ENCODE assay signal across 10 cellular contexts in the genomic region with DNA sequence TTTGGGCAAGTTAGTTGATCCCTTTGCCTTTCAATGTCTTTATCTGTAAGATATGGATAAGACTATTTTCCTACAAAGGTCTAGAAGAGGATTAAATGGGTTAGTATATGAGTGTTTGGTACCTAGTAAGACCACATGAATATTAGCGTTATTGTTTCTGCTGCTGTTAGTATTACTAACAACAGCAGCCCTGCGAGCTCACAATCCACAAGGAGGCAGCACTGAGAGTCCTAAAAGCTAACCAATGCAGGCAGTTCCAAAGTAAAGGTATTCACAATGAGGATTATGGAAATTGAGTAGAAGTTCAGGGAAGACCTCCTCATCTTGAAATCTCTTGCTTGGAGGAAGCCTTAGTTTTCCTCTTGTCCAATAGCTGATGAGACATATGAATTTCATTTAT.
DNase-seq lines count a peak whose midpoint lies in the region; ATAC-seq lines count a peak whose summit lies in the region.
"Had no signal": no experiment of that assay in that cellular context is flagged by ENCODE, and none has a peak within 500 bp of the region (broad histone marks: within the 10 kb centered on the region; RNA-seq: fewer than 3 reads in every experiment).

No MANE protein-coding gene starts in this region.

- no peaks in the 10 kb centered on the region for H3K36me3 Mint-ChIP-seq in natural killer cell treated with Interleukin-12 subunit alpha and Interleukin-12 subunit beta and Interleukin-15 and Interleukin-18, amount 100 ng/mL, for 72 hours

- no peak overlapping the region for H3K4me3 Mint-ChIP-seq in natural killer cell treated with Interleukin-12 subunit alpha and Interleukin-12 subunit beta and Interleukin-15 and Interleukin-18, amount 100 ng/mL, for 72 hours

- peaks cover 5% of the 10 kb centered on the region for H3K9me3 Mint-ChIP-seq in natural killer cell treated with Interleukin-12 subunit alpha and Interleukin-12 subunit beta and Interleukin-15 and Interleukin-18, amount 100 ng/mL, for 72 hours

- no peaks in the 10 kb centered on the region for H3K4me1 Mint-ChIP-seq in natural killer cell treated with Interleukin-12 subunit alpha and Interleukin-12 subunit beta and Interleukin-15 and Interleukin-18, amount 100 ng/mL, for 72 hours (ENCODE audit: low read depth in 2 of 2)

- no peak overlapping the region for H3K27ac Mint-ChIP-seq in natural killer cell treated with Interleukin-12 subunit alpha and Interleukin-12 subunit beta and Interleukin-15 and Interleukin-18, amount 100 ng/mL, for 72 hours

- no peaks in the 10 kb centered on the region for H3K27me3 Mint-ChIP-seq in natural killer cell treated with Interleukin-12 subunit alpha and Interleukin-12 subunit beta and Interleukin-15 and Interleukin-18, amount 100 ng/mL, for 72 hours

- DNase-seq in EH (ENCODE audit: low read depth) = peak; percentile 2
- DNase-seq in SKM-1 (lab: John Stamatoyannopoulos, UW; ENCODE audit: unreplicated experiment) = peak; percentile 35
- DNase-seq in left lobe of liver (ENCODE audit: low spot score) = no peak
- no peak for DNase-seq in cerebellar nuclear complex (lab: John Stamatoyannopoulos, UW)
- no peak for DNase-seq in SIG-M5 (lab: John Stamatoyannopoulos, UW)
- no peak for DNase-seq in sciatic nerve (ENCODE audit: low spot score)
- DNase-seq in natural killer cell treated with Interleukin-12 subunit alpha and Interleukin-12 subunit beta and Interleukin-15 and Interleukin-18, amount 100 ng/mL, for 72 hours (ENCODE audit: low spot score) = no peak
- DNase-seq: NCI-H1436 had no signal

- ATAC-seq in HG03159 (IDR thresholded peaks at IDR 0.05; ENCODE audit: unreplicated experiment) = peak; percentile 60
- ATAC-seq in left lobe of liver = peak; percentile 55
- no peak for ATAC-seq in sciatic nerve
- ATAC-seq in natural killer cell treated with Interleukin-12 subunit alpha and Interleukin-12 subunit beta and Interleukin-15 and Interleukin-18, amount 100 ng/mL, for 72 hours = no peak
- ATAC-seq: esophagus mucosa had no signal

- intact Hi-C loops in sciatic nerve (cut with DNase I) = no loop called here

Comparison
In these comparisons a context has a peak if more than half of its experiments do, and no peak if none do; other contexts are left out.
1. DNase-seq: peak in EH (single experiment) and SKM-1 (single experiment); none in left lobe of liver (single experiment), cerebellar nuclear complex (0 of 2), SIG-M5 (single experiment), sciatic nerve (single experiment) and natural killer cell treated with Interleukin-12 subunit alpha and Interleukin-12 subunit beta and Interleukin-15 and Interleukin-18, amount 100 ng/mL, for 72 hours (single experiment).
2. ATAC-seq: peak in HG03159 (single experiment) and left lobe of liver (single experiment); none in sciatic nerve (single experiment) and natural killer cell treated with Interleukin-12 subunit alpha and Interleukin-12 subunit beta and Interleukin-15 and Interleukin-18, amount 100 ng/mL, for 72 hours (0 of 2).